Comparison of ENCODE assay signal across 14 cellular contexts in the genomic region with DNA sequence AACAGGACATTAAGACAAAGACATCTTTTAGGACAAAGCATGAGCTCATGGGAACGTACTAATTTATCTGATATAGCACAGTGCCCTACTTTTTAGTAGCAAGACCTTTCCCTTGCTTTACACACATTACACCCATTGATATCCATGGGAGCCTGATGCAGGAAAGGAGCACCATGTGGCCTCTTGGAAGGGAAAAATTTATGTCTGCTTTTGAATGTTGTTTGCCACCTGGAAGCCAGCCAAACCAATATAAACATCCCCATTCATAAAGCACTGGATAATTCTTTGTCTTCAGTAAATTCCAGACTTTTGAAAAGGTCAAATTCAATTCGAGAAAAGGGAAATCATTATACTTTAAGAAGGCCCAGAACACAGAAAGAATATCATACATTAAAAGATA.
DNase-seq lines count a peak whose midpoint lies in the region; ATAC-seq, FAIRE-seq and TF ChIP-seq lines count a peak whose summit lies in the region.
"Had no signal": no experiment of that assay in that cellular context is flagged by ENCODE, and none has a peak within 500 bp of the region (broad histone marks: within the 10 kb centered on the region; RNA-seq: fewer than 3 reads in every experiment).

No MANE protein-coding gene starts in this region.

- H3K36me3 ChIP-seq in uterus, result no peaks in the 10 kb centered on the region

- intact Hi-C loops in uterus (cut with DNase I; ENCODE audit: low total_unique reads), result no loop called here

- no peak overlapping the region for H3K4me3 ChIP-seq in uterus
- H3K4me3 ChIP-seq: lung had no signal

- no peaks in the 10 kb centered on the region for H3K9me3 ChIP-seq in uterus

- H3K27me3 Mint-ChIP-seq in brain, result no peaks in the 10 kb centered on the region
- H3K27me3 Mint-ChIP-seq: activated T-helper 17 cell treated with anti-CD3 and anti-CD28 coated beads, Interleukin-2, amount 50 U/mL, for 72 hours; IgD-negative memory B cell had no signal

- TF ChIP-seq CTCF in brain (conservative IDR thresholded peaks at IDR 0.05) (no peak), uterus (IDR thresholded peaks at IDR 0.05) (no peak), GM10266 (IDR thresholded peaks at IDR 0.05; ENCODE audit: control insufficient read depth, insufficient read depth, low read depth, missing control alignments) (no peak)

- H3K36me3 Mint-ChIP-seq in brain, result peaks cover 14% of the 10 kb centered on the region
- H3K36me3 Mint-ChIP-seq: IgD-negative memory B cell had no signal

- peak; percentile 92 for FAIRE-seq in H54 (lab: Jason Lieb, UNC)
- FAIRE-seq: endometrium had no signal

- TF ChIP-seq POLR2A in H54 (IDR thresholded peaks at IDR 0.05; ENCODE audit: low read depth, low read length), result no peak
- no peak for TF ChIP-seq POLR2A in uterus (IDR thresholded peaks at IDR 0.05)

- peaks cover 57% of the 10 kb centered on the region for H3K4me1 Mint-ChIP-seq in brain
- H3K4me1 Mint-ChIP-seq: activated T-helper 17 cell treated with anti-CD3 and anti-CD28 coated beads, Interleukin-2, amount 50 U/mL, for 72 hours; IgD-negative memory B cell had no signal

- no peak overlapping the region for H3K4me3 Mint-ChIP-seq in brain
- H3K4me3 Mint-ChIP-seq: activated T-helper 17 cell treated with anti-CD3 and anti-CD28 coated beads, Interleukin-2, amount 50 U/mL, for 72 hours; IgD-negative memory B cell; T-helper 1 cell treated with Interleukin-12 subunit alpha and Interleukin-12 subunit beta and Interleukin-4 antibody, amounts not matched to agents 30 μg/mL and 1 μg/mL, for 36 hours had no signal

- peaks cover 0 to 2% (median 0%) of the 10 kb centered on the region in 5 experiments for H3K9me3 Mint-ChIP-seq in brain
- H3K9me3 Mint-ChIP-seq: activated T-helper 17 cell treated with anti-CD3 and anti-CD28 coated beads, Interleukin-2, amount 50 U/mL, for 72 hours; IgD-negative memory B cell; T-helper 1 cell treated with Interleukin-12 subunit alpha and Interleukin-12 subunit beta and Interleukin-4 antibody, amounts not matched to agents 30 μg/mL and 1 μg/mL, for 36 hours had no signal

- no peaks in the 10 kb centered on the region for H3K4me1 ChIP-seq in uterus

- DNase-seq in H54 (ENCODE audit: insufficient read length, low spot score) (no peak), NCI-H2171 (lab: John Stamatoyannopoulos, UW) (peak; percentile 37), pulmonary artery endothelial cell (ENCODE audit: low read depth, low spot score) (peak; percentile 46), nucleus accumbens (lab: John Stamatoyannopoulos, UW) (no peak), uterus (no peak), GM10266 (ENCODE audit: extremely low spot score) (no peak)
- DNase-seq: stimulated activated CD4-positive, alpha-beta T cell treated with anti-CD3 and anti-CD28 coated beads, Interleukin-15, amount 100 ng/mL, for 24 hours had no signal

- ATAC-seq in HG02588 (IDR thresholded peaks at IDR 0.05; ENCODE audit: unreplicated experiment), result no peak
- ATAC-seq: activated T-helper 17 cell treated with anti-CD3 and anti-CD28 coated beads, Interleukin-2, amount 50 U/mL, for 72 hours had no signal

- H3K27ac ChIP-seq in uterus, result no peak overlapping the region

- H3K27me3 ChIP-seq in uterus, result no peaks in the 10 kb centered on the region

- peak overlapping the region in 3 of 5 experiments; percentile 65 to 78 (median 71) for H3K27ac Mint-ChIP-seq in brain
- H3K27ac Mint-ChIP-seq: activated T-helper 17 cell treated with anti-CD3 and anti-CD28 coated beads, Interleukin-2, amount 50 U/mL, for 72 hours; IgD-negative memory B cell; T-helper 1 cell treated with Interleukin-12 subunit alpha and Interleukin-12 subunit beta and Interleukin-4 antibody, amounts not matched to agents 30 μg/mL and 1 μg/mL, for 36 hours had no signal

Comparison
In these comparisons a context has a peak if more than half of its experiments do, and no peak if none do; other contexts are left out.
1. DNase-seq: peak in NCI-H2171 (single experiment) and pulmonary artery endothelial cell (single experiment); none in H54 (single experiment), nucleus accumbens (0 of 56), uterus (0 of 2) and GM10266 (single experiment).